Comparison of ENCODE assay signal across 1 cellular context in the genomic region with DNA sequence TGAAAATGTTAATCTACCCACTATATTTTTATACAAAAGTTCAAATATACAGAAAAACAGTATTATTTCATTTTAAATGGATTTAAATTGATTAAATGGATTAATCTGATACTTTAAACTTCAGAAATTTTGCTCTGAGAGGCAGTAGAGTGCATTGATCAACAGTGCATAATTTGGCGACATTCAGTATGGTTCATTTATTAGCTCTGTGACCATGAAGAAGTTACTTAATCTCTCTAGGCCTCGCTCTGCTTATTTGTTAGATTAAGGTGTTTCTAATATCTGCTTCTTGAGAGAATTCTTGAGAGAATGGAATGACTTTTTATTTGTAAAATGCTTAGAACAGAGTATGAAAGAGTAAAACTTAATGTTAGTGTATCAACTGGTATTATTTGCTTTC.
TF ChIP-seq lines count a peak whose summit lies in the region.

No MANE protein-coding gene starts in this region.

TF ChIP-seq in A549, 52 proteins besides CTCF, POLR2A, EP300 and RAD21 (continued from another document):
- TF ChIP-seq, protein P1, sequence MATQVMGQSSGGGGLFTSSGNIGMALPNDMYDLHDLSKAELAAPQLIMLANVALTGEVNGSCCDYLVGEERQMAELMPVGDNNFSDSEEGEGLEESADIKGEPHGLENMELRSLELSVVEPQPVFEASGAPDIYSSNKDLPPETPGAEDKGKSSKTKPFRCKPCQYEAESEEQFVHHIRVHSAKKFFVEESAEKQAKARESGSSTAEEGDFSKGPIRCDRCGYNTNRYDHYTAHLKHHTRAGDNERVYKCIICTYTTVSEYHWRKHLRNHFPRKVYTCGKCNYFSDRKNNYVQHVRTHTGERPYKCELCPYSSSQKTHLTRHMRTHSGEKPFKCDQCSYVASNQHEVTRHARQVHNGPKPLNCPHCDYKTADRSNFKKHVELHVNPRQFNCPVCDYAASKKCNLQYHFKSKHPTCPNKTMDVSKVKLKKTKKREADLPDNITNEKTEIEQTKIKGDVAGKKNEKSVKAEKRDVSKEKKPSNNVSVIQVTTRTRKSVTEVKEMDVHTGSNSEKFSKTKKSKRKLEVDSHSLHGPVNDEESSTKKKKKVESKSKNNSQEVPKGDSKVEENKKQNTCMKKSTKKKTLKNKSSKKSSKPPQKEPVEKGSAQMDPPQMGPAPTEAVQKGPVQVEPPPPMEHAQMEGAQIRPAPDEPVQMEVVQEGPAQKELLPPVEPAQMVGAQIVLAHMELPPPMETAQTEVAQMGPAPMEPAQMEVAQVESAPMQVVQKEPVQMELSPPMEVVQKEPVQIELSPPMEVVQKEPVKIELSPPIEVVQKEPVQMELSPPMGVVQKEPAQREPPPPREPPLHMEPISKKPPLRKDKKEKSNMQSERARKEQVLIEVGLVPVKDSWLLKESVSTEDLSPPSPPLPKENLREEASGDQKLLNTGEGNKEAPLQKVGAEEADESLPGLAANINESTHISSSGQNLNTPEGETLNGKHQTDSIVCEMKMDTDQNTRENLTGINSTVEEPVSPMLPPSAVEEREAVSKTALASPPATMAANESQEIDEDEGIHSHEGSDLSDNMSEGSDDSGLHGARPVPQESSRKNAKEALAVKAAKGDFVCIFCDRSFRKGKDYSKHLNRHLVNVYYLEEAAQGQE (IDR thresholded peaks at IDR 0.05): no peak
- TF ChIP-seq BCL3 (IDR thresholded peaks at IDR 0.05): no peak
- no peak for TF ChIP-seq HOXA7 (CRISPR knock-in tag; IDR thresholded peaks at IDR 0.05)
- TF ChIP-seq USF2 (IDR thresholded peaks at IDR 0.05): no peak
